ENCODE assay signal across 12 cellular contexts in genomic region chr5:74649421-74649973, GRCh38.
"Had no signal": no experiment of that assay in that cellular context is flagged by ENCODE, and none has a peak within 500 bp of the region (broad histone marks: within the 10 kb centered on the region; RNA-seq: fewer than 3 reads in every experiment).

No MANE protein-coding gene starts in this region.

- H3K27ac ChIP-seq: esophagus muscularis mucosa, right atrium auricular region, SJSA1 had no signal

- H3K9me3 Mint-ChIP-seq: activated naive CD4-positive, alpha-beta T cell treated with anti-CD3 and anti-CD28 coated beads, Interleukin-2, amount 10 ng/mL, durations not matched to agents 7 days and 5 days; activated T-helper 2 cell treated with anti-CD3 and anti-CD28 coated beads, Interferon-gamma antibody, Interleukin-2, Interleukin-4, amounts not matched to agents 10 μg/mL and 5 μg/mL and 100 μg/mL, durations not matched to agents 14 hours and 24 hours and 36 hours had no signal

- H3K27me3 ChIP-seq: esophagus muscularis mucosa, right atrium auricular region, SJSA1 had no signal

- H3K36me3 Mint-ChIP-seq: activated naive CD4-positive, alpha-beta T cell treated with anti-CD3 and anti-CD28 coated beads, Interleukin-2, amount 10 ng/mL, durations not matched to agents 7 days and 5 days had no signal

- H3K27ac Mint-ChIP-seq: activated naive CD4-positive, alpha-beta T cell treated with anti-CD3 and anti-CD28 coated beads, Interleukin-2, amount 10 ng/mL, durations not matched to agents 7 days and 5 days; activated T-helper 2 cell treated with anti-CD3 and anti-CD28 coated beads, Interferon-gamma antibody, Interleukin-2, Interleukin-4, amounts not matched to agents 10 μg/mL and 5 μg/mL and 100 μg/mL, durations not matched to agents 14 hours and 24 hours and 36 hours had no signal

- DNase-seq: activated CD4-positive, alpha-beta T cell treated with anti-CD3 and anti-CD28 coated beads, Interleukin-2, amount 50 U/mL, for 4 hours; activated CD4-positive, CD25-positive, alpha-beta regulatory T cell treated with anti-CD3 and anti-CD28 coated beads, Interleukin-2, amount 50 U/mL, for 72 hours; activated T-cell treated with anti-CD3 and anti-CD28 coated beads for 4 hours; cortex of kidney; effector CD4-positive, alpha-beta T cell; left ventricle myocardium superior; stimulated activated CD4-positive, alpha-beta T cell treated with anti-CD3 and anti-CD28 coated beads, Interleukin-4, amount 100 ng/mL, for 1 hour had no signal

- H3K4me3 Mint-ChIP-seq: activated naive CD4-positive, alpha-beta T cell treated with anti-CD3 and anti-CD28 coated beads, Interleukin-2, amount 10 ng/mL, durations not matched to agents 7 days and 5 days had no signal

- H3K4me3 ChIP-seq: esophagus muscularis mucosa, right atrium auricular region, SJSA1 had no signal

- H3K9me3 ChIP-seq: esophagus muscularis mucosa, right atrium auricular region, SJSA1 had no signal

- H3K36me3 ChIP-seq: esophagus muscularis mucosa, right atrium auricular region, SJSA1 had no signal

- H3K4me1 Mint-ChIP-seq: activated naive CD4-positive, alpha-beta T cell treated with anti-CD3 and anti-CD28 coated beads, Interleukin-2, amount 10 ng/mL, durations not matched to agents 7 days and 5 days had no signal
